22 cellular contexts compared by ENCODE assay signal in genomic region chr2:239175181-239175580, GRCh38.
A peak's percentile ranks its signal among the peaks of the same experiment; 100 is the strongest.
DNase-seq lines count a peak whose midpoint lies in the region; ATAC-seq, FAIRE-seq and TF ChIP-seq lines count a peak whose summit lies in the region.
"Had no signal": no experiment of that assay in that cellular context is flagged by ENCODE, and none has a peak within 500 bp of the region (broad histone marks: within the 10 kb centered on the region; RNA-seq: fewer than 3 reads in every experiment).

No MANE protein-coding gene starts in this region.

- H3K9me3 Mint-ChIP-seq in osteocyte (ENCODE audit: unreplicated experiment), result peaks cover 44% of the 10 kb centered on the region

- peak overlapping the region in 3 of 4 donors; percentile 71 to 77 (median 73) for H3K27ac ChIP-seq in gastroesophageal sphincter
- peak overlapping the region; percentile 45 for H3K27ac ChIP-seq in temporal lobe (ENCODE audit: low read depth, low read length)
- H3K27ac ChIP-seq: SJCRH30 had no signal

- no peak for ATAC-seq in gastroesophageal sphincter
- no peak for ATAC-seq in GM21390 (IDR thresholded peaks at IDR 0.05; ENCODE audit: unreplicated experiment)
- ATAC-seq: GM12878, K562 had no signal

- no peak for TF ChIP-seq EP300 in gastroesophageal sphincter (IDR thresholded peaks at IDR 0.05)

- no peak for FAIRE-seq in urothelium cell line (lab: Jason Lieb, UNC)
- FAIRE-seq: GM12878, GM19239, H1, K562 had no signal

- no peaks in the 10 kb centered on the region for H3K4me1 Mint-ChIP-seq in osteocyte (ENCODE audit: unreplicated experiment)
- H3K4me1 Mint-ChIP-seq: B cell had no signal

- H3K36me3 Mint-ChIP-seq in osteocyte (ENCODE audit: unreplicated experiment), result peaks cover 68% of the 10 kb centered on the region

- H3K27me3 Mint-ChIP-seq in osteocyte (ENCODE audit: unreplicated experiment), result no peaks in the 10 kb centered on the region
- H3K27me3 Mint-ChIP-seq: B cell; CD4-positive, CD25-positive, alpha-beta regulatory T cell had no signal

- H3K36me3 ChIP-seq in gastroesophageal sphincter, result peaks cover 0 to 69% of the 10 kb centered on the region in 2 donors

- H3K27me3 ChIP-seq in gastroesophageal sphincter, result no peaks in the 10 kb centered on the region
- H3K27me3 ChIP-seq: SJCRH30 had no signal

- H3K4me1 ChIP-seq in gastroesophageal sphincter, result peaks cover 0 to 17% (median 0%) of the 10 kb centered on the region in 3 donors
- H3K4me1 ChIP-seq: SJCRH30 had no signal

- peaks cover 0 to 29% (median 0%) of the 10 kb centered on the region in 3 donors for H3K9me3 ChIP-seq in gastroesophageal sphincter

- no peak overlapping the region for H3K4me3 Mint-ChIP-seq in osteocyte (ENCODE audit: unreplicated experiment)
- H3K4me3 Mint-ChIP-seq: B cell; CD4-positive, CD25-positive, alpha-beta regulatory T cell had no signal

- TF ChIP-seq CTCF in gastroesophageal sphincter (IDR thresholded peaks at IDR 0.05) (no peak), osteocyte (IDR thresholded peaks at IDR 0.05) (no peak)

- WGBS in gastroesophageal sphincter (ENCODE audit: low coverage in 1 of 2), 2 donors, result 92 to 100% methylated on average over 4 to 10 of the region's 11 CpGs

- no peak for TF ChIP-seq POLR2A in gastroesophageal sphincter (IDR thresholded peaks at IDR 0.05)

- no peak overlapping the region for H3K27ac Mint-ChIP-seq in osteocyte (ENCODE audit: unreplicated experiment)
- H3K27ac Mint-ChIP-seq: B cell had no signal

- DNase-seq in activated effector memory CD4-positive, alpha-beta T cell treated with anti-CD3 and anti-CD28 coated beads, Interleukin-2, amount 50 U/mL, for 16 hours, result peak; percentile 27
- no peak for DNase-seq in activated effector memory CD4-positive, alpha-beta T cell treated with Interleukin-2 at 50 U/mL for 16 hours
- DNase-seq in osteocyte (ENCODE audit: extremely low spot score, unreplicated experiment) (peak; percentile 80), urothelium cell line (ENCODE audit: low spot score) (no peak)
- DNase-seq in stimulated activated CD4-positive, alpha-beta T cell treated with anti-CD3 and anti-CD28 coated beads, Interleukin-4, amount 100 ng/mL, for 24 hours, result no peak
- DNase-seq: CD4-positive, CD25-positive, alpha-beta regulatory T cell; DMS53; EL; NCI-H1105 treated with DMSO at 0.1 percent for 48 hours; NCI-H1694; NCI-H2081 treated with DMSO at 0.1 percent for 48 hours; NCI-H510A; RPMI8226; SJCRH30 had no signal

- no peak overlapping the region for H3K4me3 ChIP-seq in gastroesophageal sphincter
- H3K4me3 ChIP-seq: GM12878, K562, SJCRH30 had no signal

Comparison
In these comparisons a context has a peak if more than half of its experiments do, and no peak if none do; other contexts are left out.
1. DNase-seq: peak in activated effector memory CD4-positive, alpha-beta T cell treated with anti-CD3 and anti-CD28 coated beads, Interleukin-2, amount 50 U/mL, for 16 hours (single experiment) and osteocyte (single experiment); none in activated effector memory CD4-positive, alpha-beta T cell treated with Interleukin-2 at 50 U/mL for 16 hours (single experiment), stimulated activated CD4-positive, alpha-beta T cell treated with anti-CD3 and anti-CD28 coated beads, Interleukin-4, amount 100 ng/mL, for 24 hours (single experiment) and urothelium cell line (single experiment).